9 cellular contexts compared by ENCODE assay signal in the genomic region with DNA sequence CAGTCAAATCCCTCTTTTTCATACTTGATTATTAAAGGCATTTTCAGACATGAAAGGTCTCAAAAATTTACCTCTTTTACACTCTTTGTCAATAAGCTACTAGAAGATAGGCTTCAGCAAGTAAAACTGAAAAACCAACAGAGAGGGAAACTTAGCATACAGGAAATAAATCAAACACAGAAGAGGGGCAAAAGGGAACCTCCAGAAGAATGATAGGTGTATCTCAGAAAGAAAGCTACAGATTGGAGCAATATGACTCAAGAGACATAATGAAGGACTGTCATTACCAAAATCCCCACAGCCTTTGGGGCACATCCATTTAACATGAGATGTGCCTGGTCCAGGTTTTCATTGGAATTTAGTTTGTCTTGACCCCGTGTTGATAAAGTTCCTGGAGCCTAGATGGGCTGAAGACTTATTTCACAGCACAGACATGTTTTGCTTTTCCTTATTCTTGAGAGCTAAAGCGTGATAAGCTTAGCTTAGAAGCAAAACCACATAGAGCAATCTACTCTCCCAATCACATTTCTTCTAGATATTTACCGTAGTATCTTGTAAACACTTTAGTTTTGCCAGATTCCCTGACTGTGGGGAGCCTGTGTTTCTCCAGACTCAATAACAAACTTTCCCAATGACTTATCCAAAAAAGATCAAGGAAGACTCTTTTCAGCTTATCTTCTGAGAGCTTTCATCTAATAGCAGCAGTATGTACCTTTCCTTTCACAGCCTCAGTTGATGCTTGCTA. TPM values are rescaled to one million over a fixed set of nuclear protein-coding genes. Genes with fewer than 3 reads are reported as not detected.
DNase-seq lines count a peak whose midpoint lies in the region; ATAC-seq lines count a peak whose summit lies in the region.
"Had no signal": no experiment of that assay in that cellular context is flagged by ENCODE, and none has a peak within 500 bp of the region (broad histone marks: within the 10 kb centered on the region; RNA-seq: fewer than 3 reads in every experiment).

No MANE protein-coding gene starts in this region.

- peaks cover 0 to 2% of the 10 kb centered on the region in 2 experiments for H3K36me3 ChIP-seq in trophoblast cell (ENCODE audit: control insufficient read depth in 1 of 2, insufficient read depth in 2 of 2, low read length in 2 of 2)

- DNase-seq in fibroblast of peridontal ligament (ENCODE audit: extremely low read depth), result peak; percentile 72
- no peak for DNase-seq in trophoblast cell
- no peak for DNase-seq in 8988T
- no peak for DNase-seq in NCI-H748 (lab: John Stamatoyannopoulos, UW; ENCODE audit: unreplicated experiment)
- no peak for DNase-seq in left lobe of liver (ENCODE audit: low spot score)
- DNase-seq: left colon had no signal

- no peak overlapping the region for H3K4me3 ChIP-seq in trophoblast cell (ENCODE audit: low read depth, low read length)

- no peak overlapping the region for H2AK5ac ChIP-seq in trophoblast cell (ENCODE audit: low read length)

- H2AFZ ChIP-seq in trophoblast cell (ENCODE audit: insufficient read depth, low read length, poor library complexity), result no peak overlapping the region

- H2BK120ac ChIP-seq in trophoblast cell (ENCODE audit: insufficient read depth, low read length, poor library complexity), result no peak overlapping the region

- no CpG with 5 or more reads among the region's 3 CpGs for WGBS in trophoblast cell (ENCODE audit: extremely low coverage, insufficient coverage, insufficient read length)

- H3K23ac ChIP-seq in trophoblast cell (ENCODE audit: low read length), result no peak overlapping the region

- no peaks in the 10 kb centered on the region for H3K79me1 ChIP-seq in trophoblast cell (ENCODE audit: low read length)

- H3K4me2 ChIP-seq in trophoblast cell (ENCODE audit: low read length), result no peak overlapping the region

- H4K12ac ChIP-seq in trophoblast cell (ENCODE audit: low read depth, low read length), result no peak overlapping the region

- no peaks in the 10 kb centered on the region for H3K79me2 ChIP-seq in trophoblast cell (ENCODE audit: control insufficient read depth, insufficient read depth, low read length, poor library complexity)

- H4K8ac ChIP-seq in trophoblast cell (ENCODE audit: low read depth, low read length), result no peak overlapping the region

- H4K91ac ChIP-seq in trophoblast cell (ENCODE audit: low read depth, low read length), result no peak overlapping the region

- H3K9ac ChIP-seq in trophoblast cell (ENCODE audit: low read length), result no peak overlapping the region

- no peaks in the 10 kb centered on the region for H3K9me3 ChIP-seq in trophoblast cell (ENCODE audit: insufficient read depth, low read depth, low read length)

- no peaks in the 10 kb centered on the region for H3K27me3 ChIP-seq in trophoblast cell (ENCODE audit: insufficient read depth, low read length)

- H3K27ac ChIP-seq in trophoblast cell (ENCODE audit: low read depth, low read length), result no peak overlapping the region

- ATAC-seq in GM18517 (IDR thresholded peaks at IDR 0.05; ENCODE audit: unreplicated experiment) (peak; percentile 95), GM21737 (IDR thresholded peaks at IDR 0.05; ENCODE audit: unreplicated experiment) (peak; percentile 76), HG03520 (IDR thresholded peaks at IDR 0.05; ENCODE audit: unreplicated experiment) (peak; percentile 84), left lobe of liver (no peak)
- ATAC-seq: left colon had no signal

- no peak overlapping the region for H3K18ac ChIP-seq in trophoblast cell (ENCODE audit: low read length)

- H3K14ac ChIP-seq in trophoblast cell (ENCODE audit: low read length), result no peak overlapping the region

- H3K4me1 ChIP-seq in trophoblast cell (ENCODE audit: control insufficient read depth in 1 of 2, insufficient read depth in 2 of 2, low read length in 2 of 2), result peaks cover 0 to 1% of the 10 kb centered on the region in 2 experiments

- no peak overlapping the region for H3K4ac ChIP-seq in trophoblast cell (ENCODE audit: low read depth, low read length)

- H2BK12ac ChIP-seq in trophoblast cell (ENCODE audit: low read length), result no peak overlapping the region

- no peak overlapping the region for H2BK5ac ChIP-seq in trophoblast cell (ENCODE audit: low read depth, low read length, poor library complexity)

RNA-seq across cellular contexts. Expression of a gene that starts 11.7 kb away (rescaled TPM):
- 38.9 and 39.7 TPM in 2 replicates for polyA plus RNA-seq in trophoblast cell (2013)
- 34.7 TPM for total RNA-seq in left lobe of liver
